Comparison of ENCODE assay signal across 27 cellular contexts in genomic region chr2:215149060-215149459, GRCh38. TPM values are rescaled to one million over a fixed set of nuclear protein-coding genes. Genes with fewer than 3 reads are reported as not detected.
"Had no signal": no experiment of that assay in that cellular context is flagged by ENCODE, and none has a peak within 500 bp of the region (broad histone marks: within the 10 kb centered on the region; RNA-seq: fewer than 3 reads in every experiment).

No MANE protein-coding gene starts in this region.

- H3K27ac Mint-ChIP-seq: dendritic cell treated with granulocyte-macrophage colony-stimulating factor and Interleukin-4, amounts not matched to agents 40 ng/mL and 50 ng/mL, for 4 days; effector memory CD8-positive, alpha-beta T cell; endodermal cell; mesothelial cell of epicardium; naive B cell had no signal

- H3K4me1 Mint-ChIP-seq: endodermal cell, mesothelial cell of epicardium, naive B cell had no signal

- H3K4me1 ChIP-seq: colonic mucosa, esophagus muscularis mucosa, gastrocnemius medialis, heart right ventricle, left lung, lower lobe of right lung had no signal

- ATAC-seq: effector memory CD8-positive, alpha-beta T cell; gastrocnemius medialis; heart right ventricle; left cardiac atrium; left lung; left ventricle myocardium superior; lower lobe of right lung; mucosa of descending colon had no signal

- H3K27ac ChIP-seq: colonic mucosa, esophagus muscularis mucosa, gastrocnemius medialis, heart right ventricle, left lung, lower lobe of right lung had no signal

- H3K36me3 Mint-ChIP-seq: mesothelial cell of epicardium, naive B cell had no signal

- H3K4me3 ChIP-seq: colonic mucosa, esophagus muscularis mucosa, gastrocnemius medialis, heart right ventricle, left lung, lower lobe of right lung, mucosa of descending colon had no signal

- H3K9me3 Mint-ChIP-seq: effector memory CD8-positive, alpha-beta T cell; endodermal cell; mesothelial cell of epicardium had no signal

- H3K36me3 ChIP-seq: colonic mucosa, esophagus muscularis mucosa, gastrocnemius medialis, heart right ventricle, left lung, lower lobe of right lung had no signal

- DNase-seq: colonic mucosa; cortex of kidney; effector CD8-positive, alpha-beta T cell; effector memory CD8-positive, alpha-beta T cell; endodermal cell; foreskin melanocyte; gastrocnemius medialis; glutamatergic neuron; head of caudate nucleus; heart right ventricle; hippocampal formation; left cardiac atrium; left lung; left ventricle myocardium superior; lower lobe of right lung; mesenchymal stem cell; mucosa of descending colon; naive B cell had no signal

- H3K9me3 ChIP-seq: colonic mucosa, esophagus muscularis mucosa, gastrocnemius medialis, heart right ventricle, lower lobe of right lung, mucosa of descending colon had no signal

- FAIRE-seq: endometrium, islet of Langerhans, keratinocyte had no signal

- H3K27me3 ChIP-seq: colonic mucosa, esophagus muscularis mucosa, gastrocnemius medialis, heart right ventricle, left lung had no signal

- H3K4me3 Mint-ChIP-seq: dendritic cell treated with granulocyte-macrophage colony-stimulating factor and Interleukin-4, amounts not matched to agents 40 ng/mL and 50 ng/mL, for 4 days; effector memory CD8-positive, alpha-beta T cell; endodermal cell; mesothelial cell of epicardium; naive B cell had no signal

- H3K27me3 Mint-ChIP-seq: dendritic cell treated with granulocyte-macrophage colony-stimulating factor and Interleukin-4, amounts not matched to agents 40 ng/mL and 50 ng/mL, for 4 days; naive B cell had no signal

RNA-seq across cellular contexts. Expression of gene ABCA12, which starts 10.6 kb away (rescaled TPM):
- total RNA-seq: dermis microvascular lymphatic vessel endothelial cell, esophagus muscularis mucosa, gastrocnemius medialis, left cardiac atrium, left ventricle myocardium superior, lower lobe of right lung, lung microvascular endothelial cell, mesenteric fat pad had no signal
